In the genomic region with DNA sequence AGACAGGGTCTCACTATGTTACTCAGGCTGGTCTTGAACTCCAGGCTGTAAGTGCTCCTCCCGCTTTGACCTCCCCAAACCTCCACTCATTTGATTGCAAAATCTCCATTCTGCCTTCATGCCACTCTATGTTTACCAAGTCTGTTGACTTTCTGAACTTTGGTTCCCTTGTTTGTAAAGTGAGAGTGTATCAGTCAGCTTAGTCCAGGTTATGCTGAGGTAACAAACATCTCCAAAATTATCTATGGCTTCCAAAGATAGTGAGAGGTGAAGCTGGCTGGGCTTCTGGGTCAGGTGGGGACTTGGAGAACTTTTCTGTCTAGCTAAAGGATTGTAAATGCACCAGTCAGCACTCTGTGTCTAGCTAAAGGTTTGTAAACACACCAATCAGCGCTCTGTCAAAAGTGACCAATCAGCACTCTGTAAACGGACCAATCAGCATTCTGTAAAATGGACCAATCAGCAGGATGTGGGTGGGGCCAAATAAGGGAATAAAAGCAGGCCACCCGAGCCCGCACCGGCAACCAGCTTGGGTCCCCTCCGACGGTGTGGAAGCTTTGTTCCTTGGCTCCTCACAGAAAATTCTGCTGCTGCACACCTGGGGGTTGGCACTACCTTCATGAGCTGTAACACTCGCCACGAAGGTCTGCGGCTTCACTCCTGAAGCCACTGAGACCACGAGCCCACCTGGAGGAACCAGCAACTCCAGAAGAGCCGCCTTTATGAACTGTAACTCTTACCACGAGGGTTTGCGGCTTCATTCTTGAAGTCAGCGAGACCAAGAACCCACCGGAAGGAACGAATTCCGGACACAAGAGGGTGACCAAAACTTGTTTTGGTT, we compare ENCODE assay signal across 24 cellular contexts.
DNase-seq lines count a peak whose midpoint lies in the region; ATAC-seq, FAIRE-seq and TF ChIP-seq lines count a peak whose summit lies in the region.
"Had no signal": no experiment of that assay in that cellular context is flagged by ENCODE, and none has a peak within 500 bp of the region (broad histone marks: within the 10 kb centered on the region; RNA-seq: fewer than 3 reads in every experiment).

No MANE protein-coding gene starts in this region.

- peaks cover 3% of the 10 kb centered on the region for H3K27me3 Mint-ChIP-seq in activated CD8-positive, alpha-beta T cell treated with anti-CD3 and anti-CD28 coated beads, Interleukin-2, amount 10 ng/mL, durations not matched to agents 7 days and 5 days (ENCODE audit: low read depth)
- H3K27me3 Mint-ChIP-seq in immature natural killer cell (ENCODE audit: low read depth in 3 of 3), result peaks cover 0 to 4% (median 0%) of the 10 kb centered on the region in 3 donors
- H3K27me3 Mint-ChIP-seq: CD4-positive, alpha-beta memory T cell had no signal

- ATAC-seq in A549, result no peak
- no peak for ATAC-seq in activated CD8-positive, alpha-beta T cell treated with anti-CD3 and anti-CD28 coated beads, Interleukin-2, amount 10 ng/mL, durations not matched to agents 7 days and 5 days
- ATAC-seq: GM12878, HCT116 had no signal

- intact Hi-C loops in head of caudate nucleus (cut with DNase I), result no loop called here

- POLR2A ChIA-PET in A549 (lab: Yijun Ruan, JAX), result no interaction called here
- POLR2A ChIA-PET in HEK293 (lab: Yijun Ruan, JAX), result no interaction called here
- POLR2A ChIA-PET in activated CD8-positive, alpha-beta T cell treated with anti-CD3 and anti-CD28 coated beads, Interleukin-2, amount 10 ng/mL, durations not matched to agents 7 days and 5 days (lab: Charles Lee), result no interaction called here

- no peak overlapping the region for H3K4me2 ChIP-seq in A549

- no peak for FAIRE-seq in A549 (lab: Jason Lieb, UNC)
- FAIRE-seq: A204.1, GM12878 had no signal

- no peak for TF ChIP-seq RAD21 in A549 (conservative IDR thresholded peaks at IDR 0.05 in 1 of 2, IDR thresholded peaks at IDR 0.05 in 1 of 2)

- peaks cover 3% of the 10 kb centered on the region for H3K36me3 Mint-ChIP-seq in activated CD8-positive, alpha-beta T cell treated with anti-CD3 and anti-CD28 coated beads, Interleukin-2, amount 10 ng/mL, durations not matched to agents 7 days and 5 days (ENCODE audit: low read depth)
- peaks cover 10 to 31% (median 20%) of the 10 kb centered on the region in 3 donors for H3K36me3 Mint-ChIP-seq in immature natural killer cell

- WGBS in A549 (ENCODE audit: missing lambda C conversion rate), result 98% methylated on average over 19 of the region's 19 CpGs

- H3K4me1 ChIP-seq in A549 (peaks cover 40% of the 10 kb centered on the region), HEK293 (ENCODE audit: control insufficient read depth, insufficient read depth, low read length) (no peaks in the 10 kb centered on the region)
- H3K4me1 ChIP-seq: Peyer's patch had no signal

- CTCF ChIA-PET in A549 (lab: Yijun Ruan, JAX), result interaction anchor here (6.8 kb wide), 1 partner anchor 87 kb away, joined by 44 read pairs; no protein-coding TSS in a partner anchor
- CTCF ChIA-PET in HEK293 (lab: Yijun Ruan, JAX), result interaction anchor here (0.8 to 1.9 kb wide), 2 partner anchors 11 to 1178 kb away, joined by 3 to 8 read pairs; no protein-coding TSS in a partner anchor
- CTCF ChIA-PET in activated CD8-positive, alpha-beta T cell treated with anti-CD3 and anti-CD28 coated beads, Interleukin-2, amount 10 ng/mL, durations not matched to agents 7 days and 5 days (lab: Charles Lee), result no interaction called here

- H3K4me1 Mint-ChIP-seq in activated CD8-positive, alpha-beta T cell treated with anti-CD3 and anti-CD28 coated beads, Interleukin-2, amount 10 ng/mL, durations not matched to agents 7 days and 5 days (ENCODE audit: low read depth), result peaks cover 19% of the 10 kb centered on the region
- peaks cover 23 to 28% of the 10 kb centered on the region in 2 donors for H3K4me1 Mint-ChIP-seq in immature natural killer cell

- H3K27ac ChIP-seq in A549 (no peak overlapping the region), HEK293 (ENCODE audit: extremely low read depth, low read depth, low read length) (no peak overlapping the region)
- H3K27ac ChIP-seq: Peyer's patch had no signal

- TF ChIP-seq POLR2A in A549 (IDR thresholded peaks at IDR 0.05; ENCODE audit: low read length), result no peak

- H3K9me3 Mint-ChIP-seq in activated CD8-positive, alpha-beta T cell treated with anti-CD3 and anti-CD28 coated beads, Interleukin-2, amount 10 ng/mL, durations not matched to agents 7 days and 5 days (ENCODE audit: insufficient read depth), result no peaks in the 10 kb centered on the region
- H3K9me3 Mint-ChIP-seq in immature natural killer cell, result no peaks in the 10 kb centered on the region

- H3K4me3 ChIP-seq in A549 (no peak overlapping the region), HEK293 (ENCODE audit: low read depth, low read length) (no peak overlapping the region)
- H3K4me3 ChIP-seq: GM12878, MG63, Peyer's patch had no signal

- TF ChIP-seq CTCF in A549 (IDR thresholded peaks at IDR 0.05) (no peak), HEK293 (tag by site-specific recombination; IDR thresholded peaks at IDR 0.05) (no peak)

- H3K27ac Mint-ChIP-seq in activated CD8-positive, alpha-beta T cell treated with anti-CD3 and anti-CD28 coated beads, Interleukin-2, amount 10 ng/mL, durations not matched to agents 7 days and 5 days, result no peak overlapping the region
- H3K27ac Mint-ChIP-seq in immature natural killer cell, result no peak overlapping the region

- TF ChIP-seq EP300 in A549 (IDR thresholded peaks at IDR 0.05), result no peak

- no peaks in the 10 kb centered on the region for H3K36me3 ChIP-seq in HEK293 (ENCODE audit: control insufficient read depth in 2 of 2, insufficient read depth in 1 of 2, low read length in 2 of 2)
- H3K36me3 ChIP-seq: MG63, Peyer's patch had no signal

- H3K4me3 Mint-ChIP-seq in activated CD8-positive, alpha-beta T cell treated with anti-CD3 and anti-CD28 coated beads, Interleukin-2, amount 10 ng/mL, durations not matched to agents 7 days and 5 days, result no peak overlapping the region
- H3K4me3 Mint-ChIP-seq in immature natural killer cell, result peak overlapping the region in 1 of 5 donors; percentile 40
- H3K4me3 Mint-ChIP-seq: CD4-positive, alpha-beta memory T cell had no signal

- no peak for DNase-seq in A549 (ENCODE audit: low read depth in 1 of 2, low spot score in 1 of 2)
- peak; percentile 35 for DNase-seq in activated CD8-positive, alpha-beta T cell treated with anti-CD3 and anti-CD28 coated beads, Interleukin-2, amount 10 ng/mL, durations not matched to agents 7 days and 5 days
- DNase-seq in immature natural killer cell, result peak; percentile 8 to 10 (median 10)
- no peak for DNase-seq in HPDE6-E6E7 (ENCODE audit: extremely low spot score)
- no peak for DNase-seq in head of caudate nucleus
- DNase-seq in midbrain (lab: John Stamatoyannopoulos, UW), result no peak
- DNase-seq in NCI-H2196 treated with DMSO at 0.1 percent for 48 hours (lab: John Stamatoyannopoulos, UW; ENCODE audit: unreplicated experiment), result no peak
- DNase-seq: CD4-positive, alpha-beta memory T cell; COR-L47; EL; GDM1; MG63; NCI-H1417; NCI-H1694; NCI-H2029 treated with DMSO at 0.1 percent for 48 hours; NCI-H2227 treated with DMSO at 0.1 percent for 48 hours; NCI-H526 treated with DMSO at 0.1 percent for 48 hours; OCI-M1; Peyer's patch; SHP77 treated with DMSO at 0.1 percent for 48 hours had no signal

- H3K9me3 ChIP-seq in A549 (peaks cover 8% of the 10 kb centered on the region; the same call in 1 of the 3 replicates), HEK293 (ENCODE audit: control insufficient read depth, insufficient read depth, low read depth, low read length) (no peaks in the 10 kb centered on the region)

TF ChIP-seq in A549, 52 proteins besides CTCF, POLR2A, EP300 and RAD21:
- TF ChIP-seq MAFK (IDR thresholded peaks at IDR 0.05; ENCODE audit: partially characterized antibody), result peak; percentile 51
- TF ChIP-seq ZC3H11A (IDR thresholded peaks at IDR 0.05), result no peak
TF ChIP-seq in A549: peak in this region for 1.

TF ChIP-seq in HEK293, 187 proteins besides CTCF, POLR2A, EP300 and RAD21:
- TF ChIP-seq ZNF433 (tag by site-specific recombination; IDR thresholded peaks at IDR 0.05; ENCODE audit: low read depth), result no peak
- TF ChIP-seq RBAK (tag by site-specific recombination; IDR thresholded peaks at IDR 0.05), result peak; percentile 77

Comparison
In these comparisons a context has a peak if more than half of its experiments do, and no peak if none do; other contexts are left out.
1. DNase-seq: peak in activated CD8-positive, alpha-beta T cell treated with anti-CD3 and anti-CD28 coated beads, Interleukin-2, amount 10 ng/mL, durations not matched to agents 7 days and 5 days (single experiment) and immature natural killer cell (3 of 3); none in A549 (0 of 2), HPDE6-E6E7 (single experiment), head of caudate nucleus (0 of 42), midbrain (single experiment) and NCI-H2196 treated with DMSO at 0.1 percent for 48 hours (single experiment).